In the genomic region with DNA sequence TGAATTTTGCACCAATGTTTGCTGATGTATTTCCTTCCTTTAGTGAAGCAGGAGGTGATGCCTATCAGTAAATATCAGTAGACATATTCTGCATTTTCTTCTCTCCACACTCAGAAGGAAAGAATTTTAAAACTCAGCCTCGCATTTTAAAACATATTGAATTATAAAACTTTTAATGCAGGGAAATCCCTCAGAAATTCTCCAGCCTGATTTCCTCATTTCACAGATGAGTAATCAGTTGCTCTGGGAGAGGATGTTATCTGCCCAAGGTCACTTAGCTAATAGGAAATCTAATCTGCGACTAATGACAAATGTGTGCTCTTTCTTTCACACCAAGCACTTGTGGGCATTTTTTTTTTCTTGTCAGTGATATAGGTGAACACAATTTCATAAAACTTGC, we compare ENCODE assay signal across 20 cellular contexts.
DNase-seq lines count a peak whose midpoint lies in the region; ATAC-seq and TF ChIP-seq lines count a peak whose summit lies in the region.
"Had no signal": no experiment of that assay in that cellular context is flagged by ENCODE, and none has a peak within 500 bp of the region (broad histone marks: within the 10 kb centered on the region; RNA-seq: fewer than 3 reads in every experiment).

No MANE protein-coding gene starts in this region.

- intact Hi-C loops in mucosa of descending colon (cut with DNase I, micrococcal nuclease) (no loop called here), MCF 10A (cut with micrococcal nuclease) (no loop called here)

- no peaks in the 10 kb centered on the region for H3K9me3 ChIP-seq in adipocyte (ENCODE audit: control insufficient read depth, low read length)
- no peaks in the 10 kb centered on the region for H3K9me3 ChIP-seq in mucosa of descending colon
- H3K9me3 ChIP-seq: Caco-2, MG63 had no signal

- TF ChIP-seq CTCF in fibroblast of pulmonary artery (IDR thresholded peaks at IDR 0.05; ENCODE audit: low read length, missing control alignments) (no peak), mucosa of descending colon (IDR thresholded peaks at IDR 0.05) (no peak), MCF 10A (IDR thresholded peaks at IDR 0.05; ENCODE audit: unreplicated experiment) (no peak)

- POLR2A ChIA-PET in MCF 10A (lab: Yijun Ruan, JAX): no interaction called here

- no peaks in the 10 kb centered on the region for H3K36me3 ChIP-seq in adipocyte (ENCODE audit: control insufficient read depth, insufficient read depth, low read length, severe bottlenecking)
- H3K36me3 ChIP-seq in mucosa of descending colon (ENCODE audit: low read depth): no peaks in the 10 kb centered on the region
- H3K36me3 ChIP-seq: MG63 had no signal

- H3K9ac ChIP-seq in adipocyte (ENCODE audit: low read length): no peak overlapping the region

- CTCF ChIA-PET in MCF 10A (lab: Yijun Ruan, JAX): interaction anchor here (1.1 to 1.2 kb wide), 2 partner anchors 629 to 783 kb away, joined by 3 read pairs; no protein-coding TSS in a partner anchor

- no peaks in the 10 kb centered on the region for H3K9me3 Mint-ChIP-seq in MCF 10A (ENCODE audit: unreplicated experiment)
- H3K9me3 Mint-ChIP-seq: HFFc6 had no signal

- H3K27ac Mint-ChIP-seq in MCF 10A (ENCODE audit: low read depth, unreplicated experiment): no peak overlapping the region
- H3K27ac Mint-ChIP-seq: HFFc6 had no signal

- H3K4me3 ChIP-seq in adipocyte (ENCODE audit: low read length): no peak overlapping the region
- no peak overlapping the region for H3K4me3 ChIP-seq in fibroblast of pulmonary artery (replicated peaks; ENCODE audit: low read depth, low read length)
- no peak overlapping the region for H3K4me3 ChIP-seq in mucosa of descending colon
- H3K4me3 ChIP-seq: MG63 had no signal

- ATAC-seq in mucosa of descending colon: no peak

- no peak overlapping the region for H3K4me3 Mint-ChIP-seq in MCF 10A (ENCODE audit: unreplicated experiment)
- H3K4me3 Mint-ChIP-seq: HFFc6 had no signal

- H3K27me3 Mint-ChIP-seq in MCF 10A (ENCODE audit: insufficient read depth, unreplicated experiment): no peaks in the 10 kb centered on the region

- no peaks in the 10 kb centered on the region for H3K27me3 ChIP-seq in adipocyte (replicated peaks; ENCODE audit: control insufficient read depth, insufficient read depth, low read length)

- H3K4me1 Mint-ChIP-seq in MCF 10A (ENCODE audit: insufficient read depth, unreplicated experiment): no peaks in the 10 kb centered on the region

- H3K4me1 ChIP-seq in adipocyte (ENCODE audit: control insufficient read depth, insufficient read depth, low read length) (peaks cover 10% of the 10 kb centered on the region), mucosa of descending colon (ENCODE audit: low read depth) (no peaks in the 10 kb centered on the region)
- H3K4me1 ChIP-seq: Caco-2 had no signal

- no TSS peak for BruUV-seq in MCF 10A (replicated peaks; lab: Mats Ljungman, UMichigan)

- no peaks in the 10 kb centered on the region for H3K36me3 Mint-ChIP-seq in MCF 10A (ENCODE audit: insufficient read depth, unreplicated experiment)

- DNase-seq in ELR (ENCODE audit: low read depth): peak; percentile 14
- DNase-seq in adipocyte (ENCODE audit: low read depth): peak; percentile 58
- DNase-seq in fibroblast of pulmonary artery (ENCODE audit: low read depth): peak; percentile 3
- DNase-seq in myocyte (ENCODE audit: low read depth): peak; percentile 3
- DNase-seq in mucosa of descending colon: no peak
- DNase-seq in MCF 10A (ENCODE audit: unreplicated experiment): no peak
- no peak for DNase-seq in stimulated activated CD4-positive, alpha-beta T cell treated with anti-CD3 and anti-CD28 coated beads, Interleukin-4, amount 100 ng/mL, for 24 hours
- DNase-seq: AML-193, Caco-2, DMS53, GDM1, GOT3, HFFc6, KG1, MG63, NCI-H1105 treated with DMSO at 0.1 percent for 48 hours, NCI-H2029, NCI-H2227 treated with DMSO at 0.1 percent for 48 hours, NCI-H526 treated with DMSO at 0.1 percent for 48 hours, SIG-M5 had no signal

Comparison
In these comparisons a context has a peak if more than half of its experiments do, and no peak if none do; other contexts are left out.
1. DNase-seq: peak in ELR (single experiment), adipocyte (single experiment), fibroblast of pulmonary artery (single experiment) and myocyte (single experiment); none in mucosa of descending colon (0 of 3), MCF 10A (single experiment) and stimulated activated CD4-positive, alpha-beta T cell treated with anti-CD3 and anti-CD28 coated beads, Interleukin-4, amount 100 ng/mL, for 24 hours (single experiment).